In the genomic region with DNA sequence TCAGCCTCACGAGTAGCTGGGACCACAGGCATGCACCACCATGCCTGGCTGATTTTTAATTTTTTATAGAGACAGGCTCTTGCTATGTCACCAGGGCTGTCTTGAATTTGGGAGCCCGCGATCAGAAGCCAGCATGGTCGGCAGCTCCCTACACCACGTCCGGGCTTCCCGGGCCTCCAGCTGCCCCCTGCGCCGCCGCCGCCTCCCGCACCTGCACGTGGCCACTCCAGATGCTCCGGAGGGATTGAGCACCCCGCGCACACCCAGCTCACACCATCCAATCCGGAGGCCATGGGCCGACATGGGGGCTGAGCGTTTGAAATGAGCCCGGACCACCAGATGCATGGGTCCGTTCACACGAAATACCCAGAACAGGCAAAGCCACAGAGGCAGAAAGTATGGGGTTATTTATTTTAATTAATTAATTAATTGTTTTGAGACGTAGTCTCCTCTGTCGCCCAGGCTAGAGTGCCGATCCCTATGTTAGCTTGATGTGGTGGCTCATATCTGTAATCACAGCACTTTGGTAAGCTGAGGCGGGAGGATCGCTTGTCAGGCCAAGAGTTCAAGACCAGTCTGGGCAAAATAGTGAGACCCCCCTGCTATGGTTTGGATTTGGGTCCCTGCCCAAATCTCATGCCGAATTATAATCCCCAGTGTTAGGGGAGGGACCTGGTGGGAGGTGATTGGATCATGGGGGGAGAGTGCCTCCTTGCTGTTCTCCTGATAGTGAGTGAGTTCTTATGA, we compare ENCODE assay signal across 2 cellular contexts.
TF ChIP-seq lines count a peak whose summit lies in the region.

No MANE protein-coding gene starts in this region.

TF ChIP-seq in GM23338, 12 proteins besides CTCF, POLR2A, EP300 and RAD21:
- TF ChIP-seq, protein P1, sequence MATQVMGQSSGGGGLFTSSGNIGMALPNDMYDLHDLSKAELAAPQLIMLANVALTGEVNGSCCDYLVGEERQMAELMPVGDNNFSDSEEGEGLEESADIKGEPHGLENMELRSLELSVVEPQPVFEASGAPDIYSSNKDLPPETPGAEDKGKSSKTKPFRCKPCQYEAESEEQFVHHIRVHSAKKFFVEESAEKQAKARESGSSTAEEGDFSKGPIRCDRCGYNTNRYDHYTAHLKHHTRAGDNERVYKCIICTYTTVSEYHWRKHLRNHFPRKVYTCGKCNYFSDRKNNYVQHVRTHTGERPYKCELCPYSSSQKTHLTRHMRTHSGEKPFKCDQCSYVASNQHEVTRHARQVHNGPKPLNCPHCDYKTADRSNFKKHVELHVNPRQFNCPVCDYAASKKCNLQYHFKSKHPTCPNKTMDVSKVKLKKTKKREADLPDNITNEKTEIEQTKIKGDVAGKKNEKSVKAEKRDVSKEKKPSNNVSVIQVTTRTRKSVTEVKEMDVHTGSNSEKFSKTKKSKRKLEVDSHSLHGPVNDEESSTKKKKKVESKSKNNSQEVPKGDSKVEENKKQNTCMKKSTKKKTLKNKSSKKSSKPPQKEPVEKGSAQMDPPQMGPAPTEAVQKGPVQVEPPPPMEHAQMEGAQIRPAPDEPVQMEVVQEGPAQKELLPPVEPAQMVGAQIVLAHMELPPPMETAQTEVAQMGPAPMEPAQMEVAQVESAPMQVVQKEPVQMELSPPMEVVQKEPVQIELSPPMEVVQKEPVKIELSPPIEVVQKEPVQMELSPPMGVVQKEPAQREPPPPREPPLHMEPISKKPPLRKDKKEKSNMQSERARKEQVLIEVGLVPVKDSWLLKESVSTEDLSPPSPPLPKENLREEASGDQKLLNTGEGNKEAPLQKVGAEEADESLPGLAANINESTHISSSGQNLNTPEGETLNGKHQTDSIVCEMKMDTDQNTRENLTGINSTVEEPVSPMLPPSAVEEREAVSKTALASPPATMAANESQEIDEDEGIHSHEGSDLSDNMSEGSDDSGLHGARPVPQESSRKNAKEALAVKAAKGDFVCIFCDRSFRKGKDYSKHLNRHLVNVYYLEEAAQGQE (IDR thresholded peaks at IDR 0.05; ENCODE audit: unreplicated experiment), result no peak
- TF ChIP-seq JUNB (IDR thresholded peaks at IDR 0.05; ENCODE audit: unreplicated experiment), result no peak
- no peak for TF ChIP-seq POLR2AphosphoS5 (IDR thresholded peaks at IDR 0.05; ENCODE audit: low read depth)
- no peak for TF ChIP-seq STAT1 (IDR thresholded peaks at IDR 0.05; ENCODE audit: unreplicated experiment)
- no peak for TF ChIP-seq ZNF331 (CRISPR knock-in tag; IDR thresholded peaks at IDR 0.05; ENCODE audit: low read depth)

TF ChIP-seq in H1, 55 proteins besides CTCF, POLR2A, EP300 and RAD21:
- TF ChIP-seq MAX (IDR thresholded peaks at IDR 0.05), result no peak
- no peak for TF ChIP-seq PHF8 (conservative IDR thresholded peaks at IDR 0.05; ENCODE audit: low read depth, low read length)
- TF ChIP-seq RFX5 (IDR thresholded peaks at IDR 0.05; ENCODE audit: borderline replicate concordance, low read depth, low read length), result no peak
- no peak for TF ChIP-seq TEAD4 (IDR thresholded peaks at IDR 0.05; ENCODE audit: low read depth, low read length)
- no peak for TF ChIP-seq NANOG (IDR thresholded peaks at IDR 0.05; ENCODE audit: insufficient read depth, low read depth, low read length, poor library complexity, severe bottlenecking)
- no peak for TF ChIP-seq RBBP5 (IDR thresholded peaks at IDR 0.05; ENCODE audit: borderline replicate concordance, low read depth, low read length)
- no peak for TF ChIP-seq YY1 (IDR thresholded peaks at IDR 0.05; ENCODE audit: low read depth, low read length)
- TF ChIP-seq KDM4A (IDR thresholded peaks at IDR 0.05; ENCODE audit: low read depth, low read length, severe bottlenecking), result no peak
- no peak for TF ChIP-seq KDM1A (IDR thresholded peaks at IDR 0.05; ENCODE audit: borderline replicate concordance, low read length)
- no peak for TF ChIP-seq CBX5 (IDR thresholded peaks at IDR 0.05; ENCODE audit: low read depth, low read length)
- no peak for TF ChIP-seq EGR1 (IDR thresholded peaks at IDR 0.05; ENCODE audit: borderline replicate concordance, low read depth, low read length)
- TF ChIP-seq CBX8 (IDR thresholded peaks at IDR 0.05; ENCODE audit: borderline replicate concordance, low read depth, low read length), result no peak
- TF ChIP-seq, protein P2, sequence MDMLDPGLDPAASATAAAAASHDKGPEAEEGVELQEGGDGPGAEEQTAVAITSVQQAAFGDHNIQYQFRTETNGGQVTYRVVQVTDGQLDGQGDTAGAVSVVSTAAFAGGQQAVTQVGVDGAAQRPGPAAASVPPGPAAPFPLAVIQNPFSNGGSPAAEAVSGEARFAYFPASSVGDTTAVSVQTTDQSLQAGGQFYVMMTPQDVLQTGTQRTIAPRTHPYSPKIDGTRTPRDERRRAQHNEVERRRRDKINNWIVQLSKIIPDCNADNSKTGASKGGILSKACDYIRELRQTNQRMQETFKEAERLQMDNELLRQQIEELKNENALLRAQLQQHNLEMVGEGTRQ (IDR thresholded peaks at IDR 0.05; ENCODE audit: low read length), result no peak
